In genomic region chr22:30386960-30387848, GRCh38 we compare ENCODE assay signal across 8 cellular contexts. TPM values are rescaled to one million over a fixed set of nuclear protein-coding genes. Genes with fewer than 3 reads are reported as not detected.
DNase-seq lines count a peak whose midpoint lies in the region; ATAC-seq and TF ChIP-seq lines count a peak whose summit lies in the region.

Gene RNF215 (minus strand): TSS chr22:30387411. CDS start chr22:30387313, 98 bp downstream.

- H3K4me3 ChIP-seq in GM08714 (ENCODE audit: low read length) (peak within 1 kb of the TSS; percentile 64), HCT116 (replicated peaks in 1 of 2; ENCODE audit: low read depth in 1 of 2, low read length in 2 of 2) (peak within 1 kb of the TSS; percentile 60 to 68), NB4 (ENCODE audit: low read depth, low read length) (peak within 1 kb of the TSS; percentile 49), astrocyte of the cerebellum (ENCODE audit: low read depth, low read length) (peak within 1 kb of the TSS; percentile 50), hepatocyte (peak within 1 kb of the TSS; percentile 76), retinal pigment epithelial cell (ENCODE audit: low read length) (peak within 1 kb of the TSS; percentile 65)

- POLR2A ChIA-PET in HCT116 (lab: Charles Lee), result interaction anchor here (0.6 to 1.2 kb wide), 4 partner anchors 37 to 99 kb away, joined by 3 to 10 read pairs (median 4); partner anchors contain the start of gene TBC1D10A

- no peaks in the 10 kb centered on the region for H3K9me2 ChIP-seq in HCT116 (ENCODE audit: insufficient read depth)
- no peaks in the 10 kb centered on the region for H3K9me2 ChIP-seq in hepatocyte (replicated peaks; ENCODE audit: insufficient read depth)

- peak; percentile 88 for TF ChIP-seq RAD21 in HCT116 (IDR thresholded peaks at IDR 0.05; ENCODE audit: low read depth)

- H3K4me1 ChIP-seq in HCT116 (ENCODE audit: control insufficient read depth in 1 of 2, insufficient read depth in 2 of 2, low read length in 2 of 2) (peaks cover 3 to 31% of the 10 kb centered on the region in 2 experiments; a peak in 3 of 4 replicates), hepatocyte (ENCODE audit: insufficient read depth) (peaks cover 8% of the 10 kb centered on the region)

- no TSS peak for BruUV-seq in HCT116 (replicated peaks; lab: Mats Ljungman, UMichigan)

- WGBS in hepatocyte (ENCODE audit: low lambda C conversion rate, missing lambda C conversion rate), result 6% methylated on average over 39 of the region's 95 CpGs

- H4K20me1 ChIP-seq in HCT116 (ENCODE audit: insufficient read depth) (no peaks in the 10 kb centered on the region), hepatocyte (ENCODE audit: insufficient read depth, poor library complexity, severe bottlenecking) (no peaks in the 10 kb centered on the region)

- peak within 1 kb of the TSS; percentile 35 for H2AFZ ChIP-seq in HCT116 (ENCODE audit: low read depth, low read length, poor library complexity, severe bottlenecking)
- H2AFZ ChIP-seq in hepatocyte, result peak within 1 kb of the TSS; percentile 94

- ATAC-seq in HCT116, result peak; percentile 88
- ATAC-seq in GM18870 (IDR thresholded peaks at IDR 0.05; ENCODE audit: unreplicated experiment), result no peak

- peak; percentile 77 to 78 (median 78) for TF ChIP-seq CTCF in HCT116 (IDR thresholded peaks at IDR 0.05 in 2 of 3, conservative IDR thresholded peaks at IDR 0.05 in 1 of 3; ENCODE audit: borderline replicate concordance in 1 of 3, insufficient read depth in 1 of 3, low read depth in 2 of 3, low read length in 2 of 3)
- peak; percentile 69 for TF ChIP-seq CTCF in NB4 (IDR thresholded peaks at IDR 0.05; ENCODE audit: low read depth, low read length)
- peak; percentile 72 for TF ChIP-seq CTCF in astrocyte of the cerebellum (IDR thresholded peaks at IDR 0.05; ENCODE audit: low read depth, low read length, missing control alignments)
- peak; percentile 91 for TF ChIP-seq CTCF in hepatocyte (IDR thresholded peaks at IDR 0.05; ENCODE audit: poor library complexity)
- TF ChIP-seq CTCF in retinal pigment epithelial cell (conservative IDR thresholded peaks at IDR 0.05; ENCODE audit: low read depth, low read length), result peak; percentile 70

- H3K36me3 ChIP-seq in HCT116 (ENCODE audit: control insufficient read depth in 1 of 2, insufficient read depth in 2 of 2, low read length in 2 of 2) (0 out of 4 replicates have a peak, but pooled peaks cover 0 to 4% of the 10 kb centered on the region in 2 experiments), hepatocyte (replicated peaks; ENCODE audit: insufficient read depth, low read depth) (no peaks in the 10 kb centered on the region)

- H3K27ac ChIP-seq in HCT116 (ENCODE audit: low read depth, low read length) (peak within 1 kb of the TSS; percentile 69), hepatocyte (peak within 1 kb of the TSS; percentile 71)

- DNase-seq in HCT116 (ENCODE audit: low read depth, low spot score) (peak; percentile 44), NB4 (ENCODE audit: low read depth) (peak; percentile 78), T-helper 9 cell (peak; percentile 74), astrocyte of the cerebellum (ENCODE audit: low read depth) (peak; percentile 35), hepatocyte (ENCODE audit: low spot score) (peak; percentile 93), retinal pigment epithelial cell (ENCODE audit: low read depth) (no peak)

- peak within 1 kb of the TSS; percentile 65 for H3K9ac ChIP-seq in HCT116 (ENCODE audit: low read length)

- in situ Hi-C loops in astrocyte of the cerebellum (cut with HindIII; ENCODE audit: low sequenced_read_pairs), result no loop called here

- intact Hi-C loops in HCT116 (cut with micrococcal nuclease), result loop anchor here (1.0 to 2.0 kb wide), 2 partner anchors 99 to 278 kb away; no protein-coding TSS in a partner anchor

- H3K9me3 ChIP-seq in HCT116 (ENCODE audit: control insufficient read depth in 1 of 2, insufficient read depth in 1 of 2, low read depth in 1 of 2, low read length in 2 of 2), result peaks cover 0 to 7% of the 10 kb centered on the region in 2 experiments; a peak in 2 of 4 replicates
- no peaks in the 10 kb centered on the region for H3K9me3 ChIP-seq in hepatocyte (ENCODE audit: low read depth)

- CTCF ChIA-PET in HCT116 (lab: Charles Lee), result interaction anchor here (0.5 to 3.1 kb wide), 16 partner anchors 10 to 278 kb away, joined by 3 to 57 read pairs (median 5); partner anchors contain the start of genes CASTOR1, CCDC157, SEC14L2 and SF3A1

- no peaks in the 10 kb centered on the region for H3K27me3 ChIP-seq in HCT116 (ENCODE audit: insufficient read depth, low read length)
- H3K27me3 ChIP-seq in hepatocyte, result no peaks in the 10 kb centered on the region

- H3K4me2 ChIP-seq in HCT116 (ENCODE audit: low read length) (peak within 1 kb of the TSS; percentile 84), hepatocyte (peak within 1 kb of the TSS; percentile 94)

- no peak for TF ChIP-seq POLR2A in HCT116 (IDR thresholded peaks at IDR 0.05; ENCODE audit: borderline replicate concordance, extremely low read depth, insufficient read depth, insufficient read length)
- TF ChIP-seq POLR2A in NB4 (IDR thresholded peaks at IDR 0.05; ENCODE audit: extremely low read depth, insufficient read length), result no peak

- RAD21 ChIA-PET in HCT116 (lab: Charles Lee; ENCODE audit: low non-redundant PET in 1 of 2, low total read pairs in 2 of 2, uncharacterized antibody in 2 of 2, unreplicated experiment in 2 of 2), result interaction anchor here (0.7 to 1.2 kb wide), 4 partner anchors 37 to 279 kb away, joined by 4 to 12 read pairs (median 4); no protein-coding TSS in a partner anchor

- H3K79me2 ChIP-seq in HCT116 (ENCODE audit: insufficient read depth, low read length), result no peaks in the 10 kb centered on the region
- peaks cover 3% of the 10 kb centered on the region for H3K79me2 ChIP-seq in hepatocyte

TF ChIP-seq in HCT116, 20 proteins besides CTCF, POLR2A, EP300 and RAD21:
- TF ChIP-seq SRF (IDR thresholded peaks at IDR 0.05; ENCODE audit: low read depth) (no peak), ZFX (IDR thresholded peaks at IDR 0.05) (peak; percentile 83)

RNA-seq across cellular contexts. Expression of gene RNF215, which starts in this region (rescaled TPM):
- total RNA-seq in HCT116 (2021; ENCODE audit: unreplicated experiment) (20.2 TPM), hepatocyte (12.6 and 18.1 TPM in 2 replicates)
- 20.9 and 21.4 TPM in 2 replicates for polyA plus RNA-seq in HCT116 (2012)
- polyA plus RNA-seq in hepatocyte, result 7.2 and 10.4 TPM in 2 replicates
